26 cellular contexts compared by ENCODE assay signal in genomic region chr16:62639890-62640289, GRCh38.
"Had no signal": no experiment of that assay in that cellular context is flagged by ENCODE, and none has a peak within 500 bp of the region (broad histone marks: within the 10 kb centered on the region; RNA-seq: fewer than 3 reads in every experiment).

No MANE protein-coding gene starts in this region.

- DNase-seq: dermis blood vessel endothelial cell; effector memory CD4-positive, alpha-beta T cell; foreskin keratinocyte; glutamatergic neuron; heart right ventricle; hippocampal formation; left cardiac atrium; left lung; mucosa of descending colon; naive B cell; occipital lobe; ovary; posterior cingulate gyrus; psoas muscle; right cardiac atrium; spleen; stimulated activated CD4-positive, alpha-beta T cell treated with anti-CD3 and anti-CD28 coated beads, Interleukin-4, amount 100 ng/mL, for 4 hours; stimulated activated naive CD8-positive, alpha-beta T cell treated with anti-CD3 and anti-CD28 coated beads, Interleukin-15, Interleukin-2, amounts not matched to agents 100 U/mL and 50 U/mL, for 24 hours; testis; tibial artery had no signal

- H3K36me3 ChIP-seq: esophagus muscularis mucosa, heart right ventricle, left lung, ovary, spleen, tibial artery had no signal

- H3K4me1 ChIP-seq: esophagus muscularis mucosa, foreskin keratinocyte, left lung, psoas muscle, testis, tibial artery had no signal

- H3K27ac ChIP-seq: esophagus muscularis mucosa, foreskin keratinocyte, heart right ventricle, left lung, ovary, psoas muscle, skin epidermis, spleen, testis, tibial artery had no signal

- H3K27me3 ChIP-seq: esophagus muscularis mucosa, foreskin keratinocyte, heart right ventricle, left lung, ovary, spleen, testis, tibial artery had no signal

- FAIRE-seq: endothelial cell of umbilical vein, islet of Langerhans had no signal

- ATAC-seq: foreskin keratinocyte; left cardiac atrium; left lung; mucosa of descending colon; natural killer cell treated with Interleukin-12 subunit alpha and Interleukin-12 subunit beta and Interleukin-15 and Interleukin-18, amount 100 ng/mL, for 72 hours; psoas muscle; right cardiac atrium; stimulated activated memory B cell treated with anti-CD40 and anti-IgM and Interleukin-4, amounts not matched to agents 10 μg/mL and 1 μg/mL and 100 μg/mL, for 72 hours; stimulated activated naive CD8-positive, alpha-beta T cell treated with anti-CD3 and anti-CD28 coated beads, Interleukin-15, Interleukin-2, amounts not matched to agents 100 U/mL and 50 U/mL, for 24 hours had no signal

- H3K9me3 ChIP-seq: ovary, psoas muscle, testis, tibial artery had no signal

- H3K4me3 ChIP-seq: esophagus muscularis mucosa, heart right ventricle, left lung, mucosa of descending colon, ovary, psoas muscle, skin epidermis, spleen, testis, tibial artery had no signal
